In the genomic region with DNA sequence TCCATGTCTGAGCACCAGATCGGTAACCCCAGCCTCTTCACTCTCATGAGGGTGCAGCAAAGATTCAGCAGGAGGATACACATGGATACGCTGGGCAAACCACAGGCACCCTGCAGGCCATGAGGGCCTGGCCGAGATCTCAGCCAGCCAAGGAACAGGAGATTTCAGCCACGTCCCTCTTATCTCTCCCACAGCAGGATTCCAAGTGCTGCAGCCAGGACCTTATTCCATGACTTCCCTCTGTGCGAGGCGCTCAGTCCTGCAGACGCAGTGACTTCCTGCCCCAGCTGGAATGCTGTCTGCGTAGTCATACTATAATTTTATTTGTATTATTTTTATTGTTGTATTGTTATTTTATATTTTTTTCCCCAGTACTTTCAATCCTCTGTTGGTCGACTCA, we compare ENCODE assay signal across 24 cellular contexts.
"Had no signal": no experiment of that assay in that cellular context is flagged by ENCODE, and none has a peak within 500 bp of the region (broad histone marks: within the 10 kb centered on the region; RNA-seq: fewer than 3 reads in every experiment).

No MANE protein-coding gene starts in this region.

- ATAC-seq: heart left ventricle; lower lobe of right lung; naive thymus-derived CD8-positive, alpha-beta T cell; sciatic nerve; stimulated activated memory B cell treated with anti-CD40 and anti-IgM and Interleukin-4, amounts not matched to agents 10 μg/mL and 1 μg/mL and 100 μg/mL, for 72 hours; stimulated activated naive CD8-positive, alpha-beta T cell treated with anti-CD3 and anti-CD28 coated beads, Interleukin-15, Interleukin-2, amounts not matched to agents 100 U/mL and 50 U/mL, for 24 hours had no signal

- H3K27ac ChIP-seq: heart left ventricle, lower lobe of right lung, neural progenitor cell, ovary, right atrium auricular region, skin epidermis, stomach, testis, thyroid gland, transverse colon, upper lobe of left lung, vagina had no signal

- H3K4me1 ChIP-seq: heart left ventricle, lower lobe of right lung, neural progenitor cell, right atrium auricular region, testis, thyroid gland, transverse colon, upper lobe of left lung, vagina had no signal

- FAIRE-seq: islet of Langerhans had no signal

- H3K9me3 ChIP-seq: heart left ventricle, lower lobe of right lung, ovary, right atrium auricular region, stomach, testis, thyroid gland, transverse colon, upper lobe of left lung, vagina had no signal

- H3K36me3 ChIP-seq: heart left ventricle, lower lobe of right lung, neural progenitor cell, ovary, right atrium auricular region, stomach, thyroid gland, transverse colon, upper lobe of left lung, vagina had no signal

- DNase-seq: heart left ventricle; immature natural killer cell; lower lobe of right lung; mammary epithelial cell; mesenchymal stem cell; naive thymus-derived CD8-positive, alpha-beta T cell; ovary; stimulated activated CD4-positive, alpha-beta T cell treated with anti-CD3 and anti-CD28 coated beads, Interleukin-1b, Interleukin-23, amount 100 ng/mL, for 48 hours; stimulated activated CD4-positive, alpha-beta T cell treated with anti-CD3 and anti-CD28 coated beads, Interleukin-2, amount 100 ng/mL, for 48 hours; stimulated activated CD4-positive, alpha-beta T cell treated with anti-CD3 and anti-CD28 coated beads, Interleukin-4, amount 100 ng/mL, for 4 hours; stimulated activated CD8-positive, alpha-beta memory T cell treated with anti-CD3 and anti-CD28 coated beads, Interleukin-4, amount 100 ng/mL, for 48 hours; stimulated activated naive CD8-positive, alpha-beta T cell treated with anti-CD3 and anti-CD28 coated beads, Interleukin-15, Interleukin-2, amounts not matched to agents 100 U/mL and 50 U/mL, for 24 hours; stomach; testis; thyroid gland; transverse colon; upper lobe of left lung had no signal

- H3K27me3 ChIP-seq: neural progenitor cell, ovary, right atrium auricular region, testis, thyroid gland, transverse colon, upper lobe of left lung, vagina had no signal

- H3K4me3 ChIP-seq: heart left ventricle, lower lobe of right lung, neural progenitor cell, ovary, right atrium auricular region, skin epidermis, stomach, testis, thyroid gland, transverse colon, upper lobe of left lung, vagina had no signal
